33 cellular contexts compared by ENCODE assay signal in the genomic region with DNA sequence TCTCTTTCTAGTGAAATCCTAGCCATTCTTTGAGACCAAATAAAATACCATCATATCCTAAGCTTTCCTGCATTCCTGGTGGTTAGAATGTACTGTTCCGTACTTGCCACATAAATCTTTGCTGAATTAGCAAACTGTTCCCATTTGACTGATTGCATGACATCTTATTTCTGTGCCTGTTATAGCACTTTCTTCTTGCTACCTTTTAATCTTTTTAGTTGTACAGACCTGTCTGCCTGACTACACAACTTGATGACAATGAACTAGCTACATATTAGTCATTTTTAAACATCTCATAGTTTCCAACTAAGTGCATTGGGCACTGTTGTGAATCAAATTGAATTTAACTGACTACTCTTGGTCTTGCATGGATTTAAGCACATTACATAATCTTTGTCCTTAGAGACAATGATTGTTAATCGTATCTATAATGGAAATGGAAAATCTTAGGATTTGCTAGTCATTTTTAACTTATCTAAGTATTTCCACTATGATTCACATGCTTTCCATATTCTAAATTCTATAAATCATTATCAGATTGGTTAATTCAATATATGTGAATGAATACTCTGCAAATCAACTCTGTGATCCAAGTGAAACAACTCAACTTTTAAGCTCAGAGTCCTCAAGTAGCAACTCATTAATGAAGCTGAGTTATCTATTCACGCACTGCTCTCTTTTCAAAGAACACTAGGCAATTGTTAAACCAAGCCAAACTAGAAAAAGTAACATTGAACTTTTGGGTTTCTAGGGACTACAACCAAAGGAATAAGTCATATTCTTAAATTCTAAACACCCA.
A peak's percentile ranks its signal among the peaks of the same experiment; 100 is the strongest.
DNase-seq lines count a peak whose midpoint lies in the region; ATAC-seq, FAIRE-seq and TF ChIP-seq lines count a peak whose summit lies in the region.
"Had no signal": no experiment of that assay in that cellular context is flagged by ENCODE, and none has a peak within 500 bp of the region (broad histone marks: within the 10 kb centered on the region; RNA-seq: fewer than 3 reads in every experiment).

No MANE protein-coding gene starts in this region.

- no peak overlapping the region for H4K8ac ChIP-seq in mesenchymal stem cell (ENCODE audit: low read length)

- H2BK12ac ChIP-seq in mesenchymal stem cell (ENCODE audit: low read length in 2 of 2), result no peak overlapping the region

- FAIRE-seq in RCC 7860 (lab: Jason Lieb, UNC), result peak; percentile 77
- FAIRE-seq: G401.6, H1, HTR-8/SVneo had no signal

- H3K27me3 ChIP-seq in SK-N-SH (ENCODE audit: insufficient read depth), result no peaks in the 10 kb centered on the region
- no peaks in the 10 kb centered on the region for H3K27me3 ChIP-seq in mesenchymal stem cell (ENCODE audit: control insufficient read depth in 1 of 2, insufficient read depth in 1 of 2, low read length in 2 of 2)
- H3K27me3 ChIP-seq in Caco-2 (replicated peaks; ENCODE audit: control insufficient read depth, insufficient read depth, low read length), result no peaks in the 10 kb centered on the region
- H3K27me3 ChIP-seq: suprapubic skin had no signal

- DNase-seq in SK-N-SH, result no peak
- DNase-seq in RCC 7860 (ENCODE audit: low spot score), result peak; percentile 25
- DNase-seq in epithelial cell of proximal tubule (ENCODE audit: low read depth), result peak; percentile 90
- peak; percentile 24 for DNase-seq in mesenchymal stem cell
- DNase-seq in Caco-2, result no peak
- DNase-seq in stimulated activated CD4-positive, alpha-beta T cell treated with anti-CD3 and anti-CD28 coated beads, Interleukin-4, amount 100 ng/mL, for 4 hours, result no peak
- DNase-seq in Kasumi-1 (lab: John Stamatoyannopoulos, UW), result no peak
- DNase-seq: activated CD4-positive, alpha-beta memory T cell treated with anti-CD3 and anti-CD28 coated beads, Interleukin-2, amount 10 ng/mL, durations not matched to agents 7 days and 5 days; activated CD4-positive, CD25-positive, alpha-beta regulatory T cell treated with anti-CD3 and anti-CD28 coated beads, Interleukin-2, amount 50 U/mL, for 72 hours; activated CD8-positive, alpha-beta memory T cell treated with anti-CD3 and anti-CD28 coated beads, Interleukin-2, amount 50 U/mL, for 4 hours; activated naive CD4-positive, alpha-beta T cell treated with anti-CD3 and anti-CD28 coated beads, Interleukin-2, amount 50 U/mL, for 16 hours; amniotic stem cell; Calu3; DMS79; glutamatergic neuron; KG1; lower lobe of right lung; mucosa of descending colon; NCI-H146; NCI-H226; NCI-H526 treated with DMSO at 0.1 percent for 48 hours; NK-92 treated with Interleukin-12 subunit alpha and Interleukin-12 subunit beta, amount 100 ng/mL, for 24 hours; Right ventricle myocardium superior; stimulated activated naive CD4-positive, alpha-beta T cell had no signal

- no peaks in the 10 kb centered on the region for H3K79me1 ChIP-seq in mesenchymal stem cell (replicated peaks; ENCODE audit: low read length, poor library complexity, severe bottlenecking)

- H3K27me3 Mint-ChIP-seq in Caco-2 (ENCODE audit: insufficient read depth, unreplicated experiment), result no peaks in the 10 kb centered on the region

- H2AK5ac ChIP-seq in mesenchymal stem cell (ENCODE audit: low read length, severe bottlenecking), result no peak overlapping the region

- H2BK15ac ChIP-seq in mesenchymal stem cell (ENCODE audit: low read depth, poor library complexity, severe bottlenecking), result no peak overlapping the region

- H3K9me2 ChIP-seq in SK-N-SH, result no peaks in the 10 kb centered on the region

- POLR2A ChIA-PET in SK-N-SH (lab: Yijun Ruan, JAX) (no interaction called here), Caco-2 (lab: Charles Lee) (no interaction called here)

- peaks cover 14% of the 10 kb centered on the region for H3K9me3 Mint-ChIP-seq in Caco-2 (ENCODE audit: unreplicated experiment)
- H3K9me3 Mint-ChIP-seq: activated CD4-positive, alpha-beta memory T cell treated with anti-CD3 and anti-CD28 coated beads, Interleukin-2, amount 10 ng/mL, durations not matched to agents 7 days and 5 days; activated T-helper 17 cell treated with anti-CD3 and anti-CD28 coated beads, Interleukin-2, amount 50 U/mL, for 72 hours had no signal

- intact Hi-C loops in Caco-2 (cut with micrococcal nuclease; ENCODE audit: unreplicated experiment), result no loop called here

- H3K4me2 ChIP-seq in SK-N-SH (no peak overlapping the region), mesenchymal stem cell (ENCODE audit: low read length, poor library complexity, severe bottlenecking) (no peak overlapping the region)

- H3K4me3 Mint-ChIP-seq in Caco-2 (ENCODE audit: unreplicated experiment), result no peak overlapping the region
- H3K4me3 Mint-ChIP-seq: activated CD4-positive, alpha-beta memory T cell treated with anti-CD3 and anti-CD28 coated beads, Interleukin-2, amount 10 ng/mL, durations not matched to agents 7 days and 5 days; activated T-helper 17 cell treated with anti-CD3 and anti-CD28 coated beads, Interleukin-2, amount 50 U/mL, for 72 hours; natural killer cell treated with Interleukin-12 subunit alpha and Interleukin-12 subunit beta and Interleukin-15 and Interleukin-18, amount 100 ng/mL, for 72 hours had no signal

- no peak overlapping the region for H2BK120ac ChIP-seq in mesenchymal stem cell (ENCODE audit: low read depth, low read length)

- TF ChIP-seq EP300 in SK-N-SH (IDR thresholded peaks at IDR 0.05; ENCODE audit: borderline replicate concordance in 1 of 2, low read depth in 1 of 2, low read length in 1 of 2), result no peak

- H3K4me1 ChIP-seq in SK-N-SH (ENCODE audit: control insufficient read depth in 1 of 2, insufficient read depth in 2 of 2, low read depth in 1 of 2, low read length in 1 of 2) (peaks cover 0 to 2% of the 10 kb centered on the region in 2 experiments; a peak in 1 of 4 replicates), mesenchymal stem cell (ENCODE audit: control insufficient read depth, insufficient read depth, low read depth, low read length) (no peaks in the 10 kb centered on the region), Caco-2 (peaks cover 4% of the 10 kb centered on the region)
- H3K4me1 ChIP-seq: lower lobe of right lung had no signal

- H3K9me3 ChIP-seq in SK-N-SH (no peaks in the 10 kb centered on the region), mesenchymal stem cell (ENCODE audit: control insufficient read depth, low read length) (no peaks in the 10 kb centered on the region), Caco-2 (no peaks in the 10 kb centered on the region)
- H3K9me3 ChIP-seq: lower lobe of right lung, mucosa of descending colon, suprapubic skin had no signal

- no peak overlapping the region for H2BK5ac ChIP-seq in mesenchymal stem cell (ENCODE audit: low read depth, low read length, poor library complexity, severe bottlenecking)

- H3K23ac ChIP-seq in mesenchymal stem cell (ENCODE audit: low read length in 2 of 2), result no peak overlapping the region

- CTCF ChIA-PET in SK-N-SH (lab: Yijun Ruan, JAX), result no interaction called here
- CTCF ChIA-PET in Caco-2 (lab: Charles Lee), result no interaction called here

- H3K4ac ChIP-seq in mesenchymal stem cell (ENCODE audit: low read depth in 1 of 2, low read length in 2 of 2), result no peak overlapping the region

- peak overlapping the region in 1 of 2 experiments; percentile 43 for H3K14ac ChIP-seq in mesenchymal stem cell (ENCODE audit: low read length in 2 of 2)

- H3K36me3 Mint-ChIP-seq in Caco-2 (ENCODE audit: insufficient read depth, unreplicated experiment), result no peaks in the 10 kb centered on the region
- H3K36me3 Mint-ChIP-seq: natural killer cell treated with Interleukin-12 subunit alpha and Interleukin-12 subunit beta and Interleukin-15 and Interleukin-18, amount 100 ng/mL, for 72 hours had no signal

- WGBS in SK-N-SH (ENCODE audit: low lambda C conversion rate), result 76% methylated on average over 3 of the region's 3 CpGs
- WGBS in mesenchymal stem cell, result 60% methylated on average over 2 of the region's 3 CpGs

- peaks cover 21% of the 10 kb centered on the region for H3K4me1 Mint-ChIP-seq in Caco-2 (ENCODE audit: low read depth, unreplicated experiment)
- H3K4me1 Mint-ChIP-seq: activated T-helper 17 cell treated with anti-CD3 and anti-CD28 coated beads, Interleukin-2, amount 50 U/mL, for 72 hours had no signal

- no peak overlapping the region for H3K27ac ChIP-seq in SK-N-SH (ENCODE audit: low read depth in 2 of 2, low read length in 1 of 2)
- peak overlapping the region; percentile 65 for H3K27ac ChIP-seq in mesenchymal stem cell (ENCODE audit: low read length, poor library complexity, severe bottlenecking)
- H3K27ac ChIP-seq: 22Rv1, C4-2B, lower lobe of right lung, suprapubic skin had no signal

- H4K20me1 ChIP-seq in SK-N-SH (ENCODE audit: insufficient read depth), result no peaks in the 10 kb centered on the region

- H3K36me3 ChIP-seq in SK-N-SH (replicated peaks in 1 of 2; ENCODE audit: control insufficient read depth in 1 of 2, insufficient read depth in 2 of 2, low read length in 1 of 2), result no peaks in the 10 kb centered on the region
- no peaks in the 10 kb centered on the region for H3K36me3 ChIP-seq in mesenchymal stem cell (ENCODE audit: control insufficient read depth in 1 of 2, insufficient read depth in 2 of 2, low read depth in 1 of 2, low read length in 2 of 2)
- no peaks in the 10 kb centered on the region for H3K36me3 ChIP-seq in Caco-2 (ENCODE audit: control insufficient read depth, insufficient read depth, low read length)
- H3K36me3 ChIP-seq: lower lobe of right lung, suprapubic skin had no signal

- BruUV-seq in Caco-2 (replicated peaks; lab: Mats Ljungman, UMichigan), result no TSS peak

- no peak overlapping the region for H3K18ac ChIP-seq in mesenchymal stem cell (ENCODE audit: low read depth in 1 of 2, low read length in 2 of 2)

- H3F3A ChIP-seq in SK-N-SH (replicated peaks; ENCODE audit: insufficient read depth), result no peaks in the 10 kb centered on the region

- H3K9ac ChIP-seq in SK-N-SH (no peak overlapping the region), mesenchymal stem cell (ENCODE audit: low read length) (no peak overlapping the region)

- no peak for TF ChIP-seq RAD21 in SK-N-SH (IDR thresholded peaks at IDR 0.05; ENCODE audit: low read length)

- no peaks in the 10 kb centered on the region for H3K79me2 ChIP-seq in SK-N-SH (ENCODE audit: insufficient read depth)

- H3K4me3 ChIP-seq in SK-N-SH (ENCODE audit: low read depth in 2 of 2, low read length in 1 of 2) (no peak overlapping the region), epithelial cell of proximal tubule (ENCODE audit: low read depth, low read length) (no peak overlapping the region), mesenchymal stem cell (ENCODE audit: insufficient read depth in 1 of 2, low read depth in 1 of 2, low read length in 2 of 2) (no peak overlapping the region), Caco-2 (ENCODE audit: low read depth, low read length) (no peak overlapping the region)
- H3K4me3 ChIP-seq: lower lobe of right lung, mucosa of descending colon, suprapubic skin had no signal

- no peak overlapping the region for H3K27ac Mint-ChIP-seq in Caco-2 (ENCODE audit: unreplicated experiment)
- H3K27ac Mint-ChIP-seq: activated CD4-positive, alpha-beta memory T cell treated with anti-CD3 and anti-CD28 coated beads, Interleukin-2, amount 10 ng/mL, durations not matched to agents 7 days and 5 days; activated T-helper 17 cell treated with anti-CD3 and anti-CD28 coated beads, Interleukin-2, amount 50 U/mL, for 72 hours; natural killer cell treated with Interleukin-12 subunit alpha and Interleukin-12 subunit beta and Interleukin-15 and Interleukin-18, amount 100 ng/mL, for 72 hours had no signal

- no peak for ATAC-seq in SK-N-SH treated with all-trans-retinoic acid at 6 μM for 48 hours
- ATAC-seq: activated T-helper 17 cell treated with anti-CD3 and anti-CD28 coated beads, Interleukin-2, amount 50 U/mL, for 72 hours; lower lobe of right lung; mucosa of descending colon; natural killer cell treated with Interleukin-12 subunit alpha and Interleukin-12 subunit beta and Interleukin-15 and Interleukin-18, amount 100 ng/mL, for 72 hours had no signal

- H4K91ac ChIP-seq in mesenchymal stem cell (ENCODE audit: low read length), result no peak overlapping the region

- TF ChIP-seq CTCF in SK-N-SH (IDR thresholded peaks at IDR 0.05), result no peak
- no peak for TF ChIP-seq CTCF in epithelial cell of proximal tubule (conservative IDR thresholded peaks at IDR 0.05; ENCODE audit: low read depth, low read length)
- TF ChIP-seq CTCF in Caco-2 (IDR thresholded peaks at IDR 0.05; ENCODE audit: insufficient read depth in 1 of 2, low read depth in 1 of 2, low read length in 1 of 2, severe bottlenecking in 1 of 2, unreplicated experiment in 1 of 2), result no peak

- no peak overlapping the region for H2AFZ ChIP-seq in SK-N-SH (ENCODE audit: low read depth)
- H2AFZ ChIP-seq in mesenchymal stem cell (ENCODE audit: low read depth, low read length), result no peak overlapping the region

Comparison
In these comparisons a context has a peak if more than half of its experiments do, and no peak if none do; other contexts are left out.
1. DNase-seq: peak in RCC 7860 (single experiment), epithelial cell of proximal tubule (single experiment) and mesenchymal stem cell (single experiment); none in SK-N-SH (single experiment), Caco-2 (0 of 2), stimulated activated CD4-positive, alpha-beta T cell treated with anti-CD3 and anti-CD28 coated beads, Interleukin-4, amount 100 ng/mL, for 4 hours (0 of 2) and Kasumi-1 (0 of 2).